ENCODE assay signal across 10 cellular contexts in genomic region chr9:123174887-123175518, GRCh38.
A peak's percentile ranks its signal among the peaks of the same experiment; 100 is the strongest.
DNase-seq lines count a peak whose midpoint lies in the region; ATAC-seq, FAIRE-seq and TF ChIP-seq lines count a peak whose summit lies in the region.
"Had no signal": no experiment of that assay in that cellular context is flagged by ENCODE, and none has a peak within 500 bp of the region (broad histone marks: within the 10 kb centered on the region; RNA-seq: fewer than 3 reads in every experiment).

No MANE protein-coding gene starts in this region.

- no peaks in the 10 kb centered on the region for H3K27me3 Mint-ChIP-seq in astrocyte (ENCODE audit: low read depth, unreplicated experiment)
- no peaks in the 10 kb centered on the region for H3K27me3 Mint-ChIP-seq in activated CD4-positive, alpha-beta T cell treated with anti-CD3 and anti-CD28 coated beads, Interleukin-2, amount 10 ng/mL, durations not matched to agents 7 days and 5 days
- no peaks in the 10 kb centered on the region for H3K27me3 Mint-ChIP-seq in nephron progenitor cell (ENCODE audit: low read depth, poor library complexity)
- H3K27me3 Mint-ChIP-seq: activated naive CD8-positive, alpha-beta T cell had no signal

- CTCF ChIA-PET in activated CD4-positive, alpha-beta T cell treated with anti-CD3 and anti-CD28 coated beads, Interleukin-2, amount 10 ng/mL, durations not matched to agents 7 days and 5 days (lab: Charles Lee) = interaction anchor here (0.6 kb wide), 1 partner anchor 1426 kb away, joined by 5 read pairs; no protein-coding TSS in a partner anchor

- no peaks in the 10 kb centered on the region for H4K20me1 ChIP-seq in astrocyte (ENCODE audit: insufficient read depth, low read length)

- no peaks in the 10 kb centered on the region for H3K9me3 Mint-ChIP-seq in astrocyte (ENCODE audit: unreplicated experiment)
- no peaks in the 10 kb centered on the region for H3K9me3 Mint-ChIP-seq in activated CD4-positive, alpha-beta T cell treated with anti-CD3 and anti-CD28 coated beads, Interleukin-2, amount 10 ng/mL, durations not matched to agents 7 days and 5 days
- no peaks in the 10 kb centered on the region for H3K9me3 Mint-ChIP-seq in nephron progenitor cell

- H3K4me3 ChIP-seq in astrocyte (ENCODE audit: insufficient read depth, low read depth, low read length) (no peak overlapping the region), MG63 (no peak overlapping the region)

- H3K9me3 ChIP-seq in astrocyte (ENCODE audit: insufficient read depth, low read depth, low read length) = no peaks in the 10 kb centered on the region
- no peaks in the 10 kb centered on the region for H3K9me3 ChIP-seq in MG63
- H3K9me3 ChIP-seq: neutrophil had no signal

- H3K9ac ChIP-seq in astrocyte (ENCODE audit: low read length) = no peak overlapping the region

- no peak overlapping the region for H3K27ac ChIP-seq in astrocyte (ENCODE audit: low read depth, low read length)
- H3K27ac ChIP-seq: neutrophil had no signal

- H3K36me3 ChIP-seq in astrocyte (ENCODE audit: insufficient read depth, low read length) (no peaks in the 10 kb centered on the region), MG63 (no peaks in the 10 kb centered on the region)
- H3K36me3 ChIP-seq: neutrophil had no signal

- H3K4me1 Mint-ChIP-seq in astrocyte (ENCODE audit: low read depth, unreplicated experiment) (no peaks in the 10 kb centered on the region), nephron progenitor cell (no peaks in the 10 kb centered on the region)
- peaks cover 9% of the 10 kb centered on the region for H3K4me1 Mint-ChIP-seq in activated CD4-positive, alpha-beta T cell treated with anti-CD3 and anti-CD28 coated beads, Interleukin-2, amount 10 ng/mL, durations not matched to agents 7 days and 5 days

- H2AFZ ChIP-seq in astrocyte (ENCODE audit: low read depth, low read length) = no peak overlapping the region

- DNase-seq in astrocyte (ENCODE audit: low read depth) (no peak), MG63 (no peak), nephron progenitor cell (no peak), HTR-8/SVneo (ENCODE audit: insufficient read length, low spot score) (no peak)
- DNase-seq in activated CD4-positive, alpha-beta T cell treated with anti-CD3 and anti-CD28 coated beads, Interleukin-2, amount 10 ng/mL, durations not matched to agents 7 days and 5 days = no peak

- FAIRE-seq in astrocyte (lab: Jason Lieb, UNC) (peak; percentile 17), HTR-8/SVneo (lab: Jason Lieb, UNC) (no peak)

- no peaks in the 10 kb centered on the region for H3K4me1 ChIP-seq in astrocyte (ENCODE audit: insufficient read depth, low read length)

- H3K27ac Mint-ChIP-seq in astrocyte (ENCODE audit: unreplicated experiment) (no peak overlapping the region), nephron progenitor cell (no peak overlapping the region)
- no peak overlapping the region for H3K27ac Mint-ChIP-seq in activated CD4-positive, alpha-beta T cell treated with anti-CD3 and anti-CD28 coated beads, Interleukin-2, amount 10 ng/mL, durations not matched to agents 7 days and 5 days
- H3K27ac Mint-ChIP-seq: activated naive CD8-positive, alpha-beta T cell had no signal

- no peak for TF ChIP-seq CTCF in astrocyte (IDR thresholded peaks at IDR 0.05; ENCODE audit: insufficient read depth, low read depth, low read length)
- no peak for TF ChIP-seq CTCF in nephron progenitor cell (IDR thresholded peaks at IDR 0.05)

- no peaks in the 10 kb centered on the region for H3K27me3 ChIP-seq in astrocyte (ENCODE audit: insufficient read depth, low read length)
- no peaks in the 10 kb centered on the region for H3K27me3 ChIP-seq in MG63
- H3K27me3 ChIP-seq: neutrophil had no signal

- POLR2A ChIA-PET in activated CD4-positive, alpha-beta T cell treated with anti-CD3 and anti-CD28 coated beads, Interleukin-2, amount 10 ng/mL, durations not matched to agents 7 days and 5 days (lab: Charles Lee) = no interaction called here

- H3K4me3 Mint-ChIP-seq in astrocyte (ENCODE audit: unreplicated experiment) (no peak overlapping the region), nephron progenitor cell (no peak overlapping the region)
- H3K4me3 Mint-ChIP-seq in activated CD4-positive, alpha-beta T cell treated with anti-CD3 and anti-CD28 coated beads, Interleukin-2, amount 10 ng/mL, durations not matched to agents 7 days and 5 days = no peak overlapping the region
- H3K4me3 Mint-ChIP-seq: activated naive CD8-positive, alpha-beta T cell had no signal

- no peak overlapping the region for H3K4me2 ChIP-seq in astrocyte (ENCODE audit: low read length)

- ATAC-seq in GM18511 (IDR thresholded peaks at IDR 0.05; ENCODE audit: unreplicated experiment) (peak; percentile 94), GM21737 (IDR thresholded peaks at IDR 0.05; ENCODE audit: unreplicated experiment) (peak; percentile 84), HG03442 (IDR thresholded peaks at IDR 0.05; ENCODE audit: unreplicated experiment) (peak; percentile 90)

- H3K79me2 ChIP-seq in astrocyte (ENCODE audit: insufficient read depth, low read length) = no peaks in the 10 kb centered on the region

- H3K36me3 Mint-ChIP-seq in astrocyte (ENCODE audit: low read depth, unreplicated experiment) (no peaks in the 10 kb centered on the region), nephron progenitor cell (ENCODE audit: low read depth) (peaks cover 11% of the 10 kb centered on the region)
- H3K36me3 Mint-ChIP-seq in activated CD4-positive, alpha-beta T cell treated with anti-CD3 and anti-CD28 coated beads, Interleukin-2, amount 10 ng/mL, durations not matched to agents 7 days and 5 days (ENCODE audit: low read depth) = no peaks in the 10 kb centered on the region
